In genomic region chr2:67260348-67261277, GRCh38 we compare ENCODE assay signal across 10 cellular contexts.
DNase-seq lines count a peak whose midpoint lies in the region; ATAC-seq and TF ChIP-seq lines count a peak whose summit lies in the region.
"Had no signal": no experiment of that assay in that cellular context is flagged by ENCODE, and none has a peak within 500 bp of the region (broad histone marks: within the 10 kb centered on the region; RNA-seq: fewer than 3 reads in every experiment).

No MANE protein-coding gene starts in this region.

- TF ChIP-seq CTCF in right lobe of liver (IDR thresholded peaks at IDR 0.05) (no peak), upper lobe of right lung (IDR thresholded peaks at IDR 0.05) (no peak)

- peak overlapping the region in 2 of 3 donors; percentile 18 to 30 for H3K27ac ChIP-seq in right lobe of liver
- H3K27ac ChIP-seq in upper lobe of right lung: peak overlapping the region; percentile 32

- peak; percentile 84 for DNase-seq in NCI-H1694 treated with DMSO at 0.1 percent for 48 hours (lab: John Stamatoyannopoulos, UW)
- peak; percentile 98 for DNase-seq in dedifferentiated amniotic fluid mesenchymal stem cell (ENCODE audit: extremely low spot score)
- peak in 1 of 3 donors; percentile 18 for DNase-seq in right lobe of liver
- no peak for DNase-seq in upper lobe of right lung
- no peak for DNase-seq in posterior cingulate gyrus
- no peak for DNase-seq in NCI-H774 (lab: John Stamatoyannopoulos, UW)
- DNase-seq: activated CD8-positive, alpha-beta T cell treated with anti-CD3 and anti-CD28 coated beads, Interleukin-2, amount 10 ng/mL, durations not matched to agents 7 days and 5 days; NCI-H510A had no signal

- H3K36me3 ChIP-seq in right lobe of liver: no peaks in the 10 kb centered on the region
- H3K36me3 ChIP-seq in upper lobe of right lung: no peaks in the 10 kb centered on the region

- H3K27me3 ChIP-seq in right lobe of liver (no peaks in the 10 kb centered on the region), upper lobe of right lung (no peaks in the 10 kb centered on the region)

- intact Hi-C loops in right lobe of liver (cut with DNase I) (no loop called here), upper lobe of right lung (cut with DNase I) (no loop called here), posterior cingulate gyrus (cut with DNase I) (no loop called here)

- WGBS in right lobe of liver (ENCODE audit: insufficient coverage, low coverage, low lambda C conversion rate, missing lambda C conversion rate): 55% methylated on average over 15 of the region's 16 CpGs

- H3K4me1 ChIP-seq in right lobe of liver (no peaks in the 10 kb centered on the region), upper lobe of right lung (no peaks in the 10 kb centered on the region)

- no peak for TF ChIP-seq POLR2A in right lobe of liver (IDR thresholded peaks at IDR 0.05)

- H3K4me3 ChIP-seq in right lobe of liver (no peak overlapping the region), upper lobe of right lung (no peak overlapping the region)

- ATAC-seq in right lobe of liver (peak in 2 of 4 donors; percentile 33 to 47), upper lobe of right lung (peak; percentile 64), GM18520 (IDR thresholded peaks at IDR 0.05; ENCODE audit: unreplicated experiment) (no peak), GM19452 (IDR thresholded peaks at IDR 0.05; ENCODE audit: unreplicated experiment) (no peak)
- ATAC-seq: activated CD8-positive, alpha-beta T cell treated with anti-CD3 and anti-CD28 coated beads, Interleukin-2, amount 10 ng/mL, durations not matched to agents 7 days and 5 days had no signal

- H3K9me3 ChIP-seq in right lobe of liver (no peaks in the 10 kb centered on the region), upper lobe of right lung (no peaks in the 10 kb centered on the region)

Comparison
In these comparisons a context has a peak if more than half of its experiments do, and no peak if none do; other contexts are left out.
1. DNase-seq: peak in NCI-H1694 treated with DMSO at 0.1 percent for 48 hours (single experiment) and dedifferentiated amniotic fluid mesenchymal stem cell (single experiment); none in upper lobe of right lung (single experiment), posterior cingulate gyrus (0 of 10) and NCI-H774 (single experiment).